Comparison of ENCODE assay signal across 1 cellular context in the genomic region with DNA sequence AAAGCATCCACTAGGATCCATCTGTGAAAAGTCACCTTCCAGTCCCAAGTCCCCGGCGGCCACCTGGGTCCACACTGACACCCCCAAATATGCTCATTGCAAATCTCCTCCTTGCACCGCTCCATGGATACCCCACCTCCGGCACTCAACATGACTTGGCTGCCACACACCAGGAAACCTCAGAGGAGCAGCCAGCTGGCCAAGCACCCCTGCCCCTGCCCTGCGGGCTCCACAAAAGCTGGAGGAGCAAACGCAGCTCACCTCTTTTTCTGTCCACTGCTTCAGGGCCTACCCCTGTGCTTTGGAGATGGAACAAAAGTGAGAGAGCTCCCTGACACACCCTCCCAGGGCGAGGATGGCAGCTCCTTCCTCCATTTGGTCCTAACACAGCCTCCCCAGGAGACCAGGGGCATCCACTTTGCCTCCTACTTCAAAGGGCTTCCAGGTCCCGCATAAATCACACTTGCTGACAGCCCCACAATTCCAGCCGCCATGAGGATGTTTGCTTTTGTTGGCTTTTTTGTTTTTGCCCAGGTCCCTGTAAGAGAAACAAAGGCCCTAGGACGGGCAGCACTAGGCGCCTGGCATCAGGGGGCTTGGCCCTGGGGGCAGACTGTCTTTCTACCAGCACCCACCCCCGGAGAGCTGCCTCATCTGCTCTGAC.
TF ChIP-seq lines count a peak whose summit lies in the region.

No MANE protein-coding gene starts in this region.

TF ChIP-seq in K562, 482 proteins besides CTCF, POLR2A, EP300 and RAD21:
- peak; percentile 73 for TF ChIP-seq MEIS2 (IDR thresholded peaks at IDR 0.05; ENCODE audit: partially characterized antibody)
- TF ChIP-seq, protein P1, sequence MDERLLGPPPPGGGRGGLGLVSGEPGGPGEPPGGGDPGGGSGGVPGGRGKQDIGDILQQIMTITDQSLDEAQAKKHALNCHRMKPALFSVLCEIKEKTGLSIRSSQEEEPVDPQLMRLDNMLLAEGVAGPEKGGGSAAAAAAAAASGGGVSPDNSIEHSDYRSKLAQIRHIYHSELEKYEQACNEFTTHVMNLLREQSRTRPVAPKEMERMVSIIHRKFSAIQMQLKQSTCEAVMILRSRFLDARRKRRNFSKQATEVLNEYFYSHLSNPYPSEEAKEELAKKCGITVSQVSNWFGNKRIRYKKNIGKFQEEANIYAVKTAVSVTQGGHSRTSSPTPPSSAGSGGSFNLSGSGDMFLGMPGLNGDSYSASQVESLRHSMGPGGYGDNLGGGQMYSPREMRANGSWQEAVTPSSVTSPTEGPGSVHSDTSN (CRISPR knock-in tag; IDR thresholded peaks at IDR 0.05; ENCODE audit: low read depth), result no peak
- TF ChIP-seq, protein P1 (tag; conservative IDR thresholded peaks at IDR 0.05; ENCODE audit: low read depth), result peak; percentile 37; the same call in 1 of the 2 replicates
- no peak for TF ChIP-seq ZNF707 (CRISPR knock-in tag; conservative IDR thresholded peaks at IDR 0.05)
- TF ChIP-seq, protein P2, sequence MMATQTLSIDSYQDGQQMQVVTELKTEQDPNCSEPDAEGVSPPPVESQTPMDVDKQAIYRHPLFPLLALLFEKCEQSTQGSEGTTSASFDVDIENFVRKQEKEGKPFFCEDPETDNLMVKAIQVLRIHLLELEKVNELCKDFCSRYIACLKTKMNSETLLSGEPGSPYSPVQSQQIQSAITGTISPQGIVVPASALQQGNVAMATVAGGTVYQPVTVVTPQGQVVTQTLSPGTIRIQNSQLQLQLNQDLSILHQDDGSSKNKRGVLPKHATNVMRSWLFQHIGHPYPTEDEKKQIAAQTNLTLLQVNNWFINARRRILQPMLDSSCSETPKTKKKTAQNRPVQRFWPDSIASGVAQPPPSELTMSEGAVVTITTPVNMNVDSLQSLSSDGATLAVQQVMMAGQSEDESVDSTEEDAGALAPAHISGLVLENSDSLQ (IDR thresholded peaks at IDR 0.05), result peak; percentile 84
